Comparison of ENCODE assay signal across 1 cellular context in genomic region chr5:154394328-154394727, GRCh38.
TF ChIP-seq lines count a peak whose summit lies in the region.

No MANE protein-coding gene starts in this region.

TF ChIP-seq in HepG2, 621 proteins besides CTCF, POLR2A, EP300 and RAD21 (continued from another document):
- TF ChIP-seq CERS6 (CRISPR knock-in tag; IDR thresholded peaks at IDR 0.05) = no peak
- TF ChIP-seq MYC (CRISPR knock-in tag; IDR thresholded peaks at IDR 0.05; ENCODE audit: borderline replicate concordance) = no peak
- TF ChIP-seq DNMT1 (CRISPR knock-in tag; IDR thresholded peaks at IDR 0.05) = no peak
- TF ChIP-seq PRMT3 (CRISPR knock-in tag; IDR thresholded peaks at IDR 0.05; ENCODE audit: borderline replicate concordance, low read depth) = no peak
- no peak for TF ChIP-seq ZSCAN20 (CRISPR knock-in tag; IDR thresholded peaks at IDR 0.05; ENCODE audit: borderline replicate concordance)
- no peak for TF ChIP-seq ZNF562 (CRISPR knock-in tag; IDR thresholded peaks at IDR 0.05; ENCODE audit: borderline replicate concordance)
- TF ChIP-seq ZNF431 (CRISPR knock-in tag; IDR thresholded peaks at IDR 0.05; ENCODE audit: borderline replicate concordance, low read depth) = no peak
- no peak for TF ChIP-seq SNAPC5 (CRISPR knock-in tag; IDR thresholded peaks at IDR 0.05; ENCODE audit: borderline replicate concordance)
- TF ChIP-seq IKZF4 (CRISPR knock-in tag; IDR thresholded peaks at IDR 0.05; ENCODE audit: borderline replicate concordance, low read depth, not compliant biosample characterization) = no peak
- TF ChIP-seq MATR3 (CRISPR knock-in tag; IDR thresholded peaks at IDR 0.05) = no peak
- TF ChIP-seq ZNF3 (CRISPR knock-in tag; IDR thresholded peaks at IDR 0.05) = no peak
- TF ChIP-seq SMC3 (IDR thresholded peaks at IDR 0.05; ENCODE audit: low read length) = no peak
- TF ChIP-seq TARDBP (CRISPR knock-in tag; IDR thresholded peaks at IDR 0.05) = no peak
- TF ChIP-seq ZNF317 (CRISPR knock-in tag; IDR thresholded peaks at IDR 0.05) = no peak
- TF ChIP-seq KMT2A (CRISPR knock-in tag; IDR thresholded peaks at IDR 0.05) = no peak
- TF ChIP-seq EED (CRISPR knock-in tag; IDR thresholded peaks at IDR 0.05) = no peak
